In the genomic region with DNA sequence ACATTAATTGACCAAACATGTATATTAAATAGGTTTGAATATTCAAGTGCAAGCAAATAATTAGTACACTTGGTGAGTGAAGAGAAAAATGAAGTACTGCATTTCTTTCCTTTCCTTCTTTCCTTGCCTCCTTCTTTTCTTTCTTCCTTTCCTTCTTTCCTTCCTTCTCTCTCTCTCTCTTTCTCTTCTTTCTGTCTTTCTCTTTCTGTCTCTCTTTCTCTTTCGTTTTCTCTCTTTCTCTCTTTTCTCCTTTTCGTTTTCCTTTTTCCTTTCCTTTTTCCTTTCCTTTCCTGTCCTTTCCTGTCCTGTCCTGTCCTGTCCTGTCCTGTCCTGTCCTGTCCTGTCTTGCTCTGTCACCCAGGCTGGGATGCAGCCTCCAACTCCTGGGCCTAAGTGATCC, we compare ENCODE assay signal across 22 cellular contexts.
"Had no signal": no experiment of that assay in that cellular context is flagged by ENCODE, and none has a peak within 500 bp of the region (broad histone marks: within the 10 kb centered on the region; RNA-seq: fewer than 3 reads in every experiment).

No MANE protein-coding gene starts in this region.

- H3K27ac ChIP-seq: breast epithelium had no signal

- ATAC-seq: activated CD8-positive, alpha-beta T cell treated with anti-CD3 and anti-CD28 coated beads for 36 hours; activated naive CD8-positive, alpha-beta T cell treated with anti-CD3 and anti-CD28 coated beads, Interleukin-2, amount 50 U/mL, for 24 hours; activated T-cell treated with anti-CD3 and anti-CD28 coated beads, Interleukin-2, amount 50 U/mL, for 72 hours; activated T-helper 17 cell treated with anti-CD3 and anti-CD28 coated beads, Interleukin-2, amount 50 U/mL, for 72 hours had no signal

- DNase-seq: activated CD4-positive, alpha-beta T cell treated with anti-CD3 and anti-CD28 coated beads, Interleukin-2, amount 10 ng/mL, durations not matched to agents 24 days and 14 days; activated CD4-positive, alpha-beta T cell treated with anti-CD3 and anti-CD28 coated beads, Interleukin-2, amount 50 U/mL, for 4 hours; activated CD8-positive, alpha-beta T cell treated with anti-CD3 and anti-CD28 coated beads for 36 hours; activated naive CD4-positive, alpha-beta T cell treated with anti-CD3 and anti-CD28 coated beads, Interleukin-2, amount 10 ng/mL, durations not matched to agents 7 days and 5 days; activated naive CD8-positive, alpha-beta T cell treated with anti-CD3 and anti-CD28 coated beads, Interleukin-2, amount 50 U/mL, for 24 hours; activated T-cell treated with anti-CD3 and anti-CD28 coated beads, Interleukin-2, amount 50 U/mL, for 1 hour; activated T-cell treated with anti-CD3 and anti-CD28 coated beads, Interleukin-2, amount 50 U/mL, for 72 hours; amniotic stem cell; aorta; NCI-H1048; NCI-H1105 treated with DMSO at 0.1 percent for 48 hours; NCI-H1436; NCI-H1930; NCI-H2081 treated with DMSO at 0.1 percent for 48 hours; NCI-H226; NCI-H524 treated with DMSO at 0.1 percent for 48 hours; NK-92 treated with Interleukin-12 subunit alpha and Interleukin-12 subunit beta, amount 100 ng/mL, for 24 hours; Right ventricle myocardium superior had no signal

- H3K36me3 Mint-ChIP-seq: activated naive CD4-positive, alpha-beta T cell treated with anti-CD3 and anti-CD28 coated beads, Interleukin-2, amount 10 ng/mL, durations not matched to agents 7 days and 5 days; activated naive CD8-positive, alpha-beta T cell had no signal

- H3K4me3 Mint-ChIP-seq: activated CD4-positive, alpha-beta T cell treated with anti-CD3 and anti-CD28 coated beads, Interleukin-2, amount 10 ng/mL, durations not matched to agents 24 days and 14 days; activated CD8-positive, alpha-beta T cell treated with anti-CD3 and anti-CD28 coated beads for 36 hours; activated naive CD4-positive, alpha-beta T cell treated with anti-CD3 and anti-CD28 coated beads, Interleukin-2, amount 10 ng/mL, durations not matched to agents 7 days and 5 days; activated naive CD8-positive, alpha-beta T cell; activated naive CD8-positive, alpha-beta T cell treated with anti-CD3 and anti-CD28 coated beads, Interleukin-2, amount 50 U/mL, for 24 hours; activated T-cell treated with anti-CD3 and anti-CD28 coated beads, Interleukin-2, amount 50 U/mL, for 72 hours; activated T-helper 17 cell treated with anti-CD3 and anti-CD28 coated beads, Interleukin-2, amount 50 U/mL, for 72 hours; T-helper 2 cell treated with Interferon-gamma antibody and Interleukin-4, amounts not matched to agents 5 μg/mL and 100 μg/mL, for 36 hours had no signal

- H3K4me3 ChIP-seq: breast epithelium had no signal

- H3K27me3 Mint-ChIP-seq: activated CD8-positive, alpha-beta T cell treated with anti-CD3 and anti-CD28 coated beads for 36 hours; activated naive CD8-positive, alpha-beta T cell; activated naive CD8-positive, alpha-beta T cell treated with anti-CD3 and anti-CD28 coated beads, Interleukin-2, amount 50 U/mL, for 24 hours had no signal

- H3K27ac Mint-ChIP-seq: activated CD4-positive, alpha-beta T cell treated with anti-CD3 and anti-CD28 coated beads, Interleukin-2, amount 10 ng/mL, durations not matched to agents 24 days and 14 days; activated CD8-positive, alpha-beta T cell treated with anti-CD3 and anti-CD28 coated beads for 36 hours; activated naive CD4-positive, alpha-beta T cell treated with anti-CD3 and anti-CD28 coated beads, Interleukin-2, amount 10 ng/mL, durations not matched to agents 7 days and 5 days; activated naive CD8-positive, alpha-beta T cell; activated naive CD8-positive, alpha-beta T cell treated with anti-CD3 and anti-CD28 coated beads, Interleukin-2, amount 50 U/mL, for 24 hours; activated T-cell treated with anti-CD3 and anti-CD28 coated beads, Interleukin-2, amount 50 U/mL, for 72 hours; activated T-helper 17 cell treated with anti-CD3 and anti-CD28 coated beads, Interleukin-2, amount 50 U/mL, for 72 hours; T-helper 2 cell treated with Interferon-gamma antibody and Interleukin-4, amounts not matched to agents 5 μg/mL and 100 μg/mL, for 36 hours had no signal

- H3K9me3 ChIP-seq: breast epithelium had no signal

- H3K36me3 ChIP-seq: breast epithelium had no signal

- H3K9me3 Mint-ChIP-seq: activated CD4-positive, alpha-beta T cell treated with anti-CD3 and anti-CD28 coated beads, Interleukin-2, amount 10 ng/mL, durations not matched to agents 24 days and 14 days; activated CD8-positive, alpha-beta T cell treated with anti-CD3 and anti-CD28 coated beads for 36 hours; activated naive CD4-positive, alpha-beta T cell treated with anti-CD3 and anti-CD28 coated beads, Interleukin-2, amount 10 ng/mL, durations not matched to agents 7 days and 5 days; activated naive CD8-positive, alpha-beta T cell treated with anti-CD3 and anti-CD28 coated beads, Interleukin-2, amount 50 U/mL, for 24 hours; activated T-cell treated with anti-CD3 and anti-CD28 coated beads, Interleukin-2, amount 50 U/mL, for 72 hours; activated T-helper 17 cell treated with anti-CD3 and anti-CD28 coated beads, Interleukin-2, amount 50 U/mL, for 72 hours; T-helper 2 cell treated with Interferon-gamma antibody and Interleukin-4, amounts not matched to agents 5 μg/mL and 100 μg/mL, for 36 hours had no signal

- H3K27me3 ChIP-seq: breast epithelium had no signal

- H3K4me1 Mint-ChIP-seq: activated naive CD4-positive, alpha-beta T cell treated with anti-CD3 and anti-CD28 coated beads, Interleukin-2, amount 10 ng/mL, durations not matched to agents 7 days and 5 days; activated T-helper 17 cell treated with anti-CD3 and anti-CD28 coated beads, Interleukin-2, amount 50 U/mL, for 72 hours had no signal
